1 cellular context compared by ENCODE assay signal in genomic region chr15:79878078-79878705, GRCh38.
TF ChIP-seq lines count a peak whose summit lies in the region.

No MANE protein-coding gene starts in this region.

TF ChIP-seq in K562, 482 proteins besides CTCF, POLR2A, EP300 and RAD21 (continued from another document and continues in another):
- no peak for TF ChIP-seq ZBTB40 (IDR thresholded peaks at IDR 0.05)
- no peak for TF ChIP-seq ZBTB40 (CRISPR knock-in tag; IDR thresholded peaks at IDR 0.05)
- TF ChIP-seq ZNF124 (CRISPR knock-in tag; IDR thresholded peaks at IDR 0.05): no peak
- no peak for TF ChIP-seq FOXM1 (IDR thresholded peaks at IDR 0.05; ENCODE audit: low read depth)
- no peak for TF ChIP-seq FOXM1 (CRISPR knock-in tag; IDR thresholded peaks at IDR 0.05; ENCODE audit: low read depth)
- TF ChIP-seq SNRNP70 (optimal IDR thresholded peaks at IDR 0.05; ENCODE audit: low read depth, low read length): no peak
- no peak for TF ChIP-seq ZNF408 (CRISPR knock-in tag; IDR thresholded peaks at IDR 0.05; ENCODE audit: low read depth)
- TF ChIP-seq ZNF224 (CRISPR knock-in tag; IDR thresholded peaks at IDR 0.05): no peak
- TF ChIP-seq JUN (IDR thresholded peaks at IDR 0.05; ENCODE audit: borderline replicate concordance, low read depth, low read length): 0 out of 2 replicates have a peak, but pooled peaks have one; percentile 45
- TF ChIP-seq JUN (CRISPR knock-in tag; IDR thresholded peaks at IDR 0.05; ENCODE audit: borderline replicate concordance): no peak
- TF ChIP-seq ZNF280B (CRISPR knock-in tag; IDR thresholded peaks at IDR 0.05): peak; percentile 88
- TF ChIP-seq ESRRA (IDR thresholded peaks at IDR 0.05; ENCODE audit: borderline replicate concordance, low read depth): no peak
- no peak for TF ChIP-seq SETDB1 (IDR thresholded peaks at IDR 0.05; ENCODE audit: low read length)
- TF ChIP-seq GTF3C2 (IDR thresholded peaks at IDR 0.05; ENCODE audit: borderline replicate concordance, extremely low read depth, insufficient read length): no peak
- TF ChIP-seq MAX (CRISPR knock-in tag; IDR thresholded peaks at IDR 0.05): no peak
- no peak for TF ChIP-seq CSDE1 (IDR thresholded peaks at IDR 0.05)
- 0 out of 2 replicates have a peak, but pooled peaks have one; percentile 26 for TF ChIP-seq ZEB2 (IDR thresholded peaks at IDR 0.05)
- TF ChIP-seq MAFG (tag; conservative IDR thresholded peaks at IDR 0.05): no peak
- TF ChIP-seq ZNF24 (IDR thresholded peaks at IDR 0.05): no peak
- no peak for TF ChIP-seq ZNF212 (CRISPR knock-in tag; IDR thresholded peaks at IDR 0.05)
- TF ChIP-seq ETV6 (IDR thresholded peaks at IDR 0.05; ENCODE audit: borderline replicate concordance in 1 of 2, low read depth in 2 of 2, low read length in 1 of 2): no peak
- no peak for TF ChIP-seq ETV6 (CRISPR knock-in tag; IDR thresholded peaks at IDR 0.05; ENCODE audit: borderline replicate concordance)
- TF ChIP-seq CEBPG (CRISPR knock-in tag; IDR thresholded peaks at IDR 0.05): no peak
- no peak for TF ChIP-seq CEBPG (tag; conservative IDR thresholded peaks at IDR 0.05 in 1 of 2, IDR thresholded peaks at IDR 0.05 in 1 of 2)
- TF ChIP-seq ZNF12 (CRISPR knock-in tag; IDR thresholded peaks at IDR 0.05): no peak
- peak; percentile 39; the same call in 1 of the 2 replicates for TF ChIP-seq CBX1 (IDR thresholded peaks at IDR 0.05; ENCODE audit: low read depth)
- no peak for TF ChIP-seq ZNF707 (CRISPR knock-in tag; conservative IDR thresholded peaks at IDR 0.05)
- TF ChIP-seq TRIM28 (IDR thresholded peaks at IDR 0.05): peak; percentile 91
- TF ChIP-seq IRF2 (CRISPR knock-in tag; IDR thresholded peaks at IDR 0.05): no peak
- no peak for TF ChIP-seq ZNF644 (tag; IDR thresholded peaks at IDR 0.05; ENCODE audit: low read depth)
- TF ChIP-seq MTA3 (IDR thresholded peaks at IDR 0.05; ENCODE audit: borderline replicate concordance): no peak
- no peak for TF ChIP-seq HNRNPH1 (optimal IDR thresholded peaks at IDR 0.05; ENCODE audit: low read depth, low read length)
- no peak for TF ChIP-seq ZNF778 (CRISPR knock-in tag; IDR thresholded peaks at IDR 0.05)
- no peak for TF ChIP-seq MBD1 (CRISPR knock-in tag; IDR thresholded peaks at IDR 0.05)
- TF ChIP-seq KHSRP (IDR thresholded peaks at IDR 0.05): no peak
- no peak for TF ChIP-seq PRMT5 (CRISPR knock-in tag; IDR thresholded peaks at IDR 0.05)
- TF ChIP-seq EZH2 (IDR thresholded peaks at IDR 0.05; ENCODE audit: borderline replicate concordance, low read depth, low read length): no peak
- TF ChIP-seq MYBL2 (IDR thresholded peaks at IDR 0.05; ENCODE audit: low read depth): no peak
- TF ChIP-seq MYBL2 (CRISPR knock-in tag; IDR thresholded peaks at IDR 0.05; ENCODE audit: borderline replicate concordance): no peak
- TF ChIP-seq NKRF (IDR thresholded peaks at IDR 0.05; ENCODE audit: borderline replicate concordance): no peak
- no peak for TF ChIP-seq DPF2 (IDR thresholded peaks at IDR 0.05)
- TF ChIP-seq POLR2H (tag; IDR thresholded peaks at IDR 0.05; ENCODE audit: low read depth): no peak
- no peak for TF ChIP-seq TAL1 (IDR thresholded peaks at IDR 0.05)
